In genomic region chr6:26474439-26474881, GRCh38 we compare ENCODE assay signal across 8 cellular contexts. TPM values are rescaled to one million over a fixed set of nuclear protein-coding genes. Genes with fewer than 3 reads are reported as not detected.
DNase-seq lines count a peak whose midpoint lies in the region; ATAC-seq and TF ChIP-seq lines count a peak whose summit lies in the region.

No MANE protein-coding gene starts in this region.

- H3K36me3 ChIP-seq in adrenal gland (replicated peaks in 1 of 2) (peaks cover 0 to 4% of the 10 kb centered on the region in 2 donors), right lobe of liver (no peaks in the 10 kb centered on the region), upper lobe of right lung (peaks cover 2% of the 10 kb centered on the region)

- peaks cover 48% of the 10 kb centered on the region for H3K4me1 Mint-ChIP-seq in activated naive CD4-positive, alpha-beta T cell treated with anti-CD3 and anti-CD28 coated beads, Interleukin-2, amount 10 ng/mL, durations not matched to agents 7 days and 5 days

- H3K27me3 ChIP-seq in adrenal gland: no peaks in the 10 kb centered on the region
- no peaks in the 10 kb centered on the region for H3K27me3 ChIP-seq in right lobe of liver
- no peaks in the 10 kb centered on the region for H3K27me3 ChIP-seq in upper lobe of right lung

- H3K36me3 Mint-ChIP-seq in activated naive CD4-positive, alpha-beta T cell treated with anti-CD3 and anti-CD28 coated beads, Interleukin-2, amount 10 ng/mL, durations not matched to agents 7 days and 5 days: peaks cover 46% of the 10 kb centered on the region

- TF ChIP-seq POLR2A in adrenal gland (IDR thresholded peaks at IDR 0.05) (no peak), right lobe of liver (IDR thresholded peaks at IDR 0.05) (no peak)

- intact Hi-C loops in adrenal gland (cut with DNase I): no loop called here
- intact Hi-C loops in right lobe of liver (cut with DNase I): no loop called here
- intact Hi-C loops in upper lobe of right lung (cut with DNase I): no loop called here

- WGBS in adrenal gland, 4 donors: 23 to 44% (median 33%) methylated on average over 2 of the region's 2 CpGs
- WGBS in right lobe of liver (ENCODE audit: insufficient coverage, low coverage, low lambda C conversion rate, missing lambda C conversion rate): 38% methylated on average over 2 of the region's 2 CpGs

- peak overlapping the region; percentile 92 for H3K4me3 Mint-ChIP-seq in activated naive CD4-positive, alpha-beta T cell treated with anti-CD3 and anti-CD28 coated beads, Interleukin-2, amount 10 ng/mL, durations not matched to agents 7 days and 5 days

- DNase-seq in activated naive CD4-positive, alpha-beta T cell treated with anti-CD3 and anti-CD28 coated beads, Interleukin-2, amount 10 ng/mL, durations not matched to agents 7 days and 5 days: no peak
- DNase-seq in activated naive CD4-positive, alpha-beta T cell treated with anti-CD3 and anti-CD28 coated beads, Interleukin-2, amount 50 U/mL, for 16 hours: no peak
- peak in 1 of 7 donors; percentile 22 for DNase-seq in adrenal gland
- DNase-seq in right lobe of liver: no peak
- DNase-seq in upper lobe of right lung: no peak
- no peak for DNase-seq in H4 (ENCODE audit: low spot score)

- H3K27me3 Mint-ChIP-seq in activated naive CD4-positive, alpha-beta T cell treated with anti-CD3 and anti-CD28 coated beads, Interleukin-2, amount 10 ng/mL, durations not matched to agents 7 days and 5 days: no peaks in the 10 kb centered on the region

- peak overlapping the region; percentile 100 for H3K27ac Mint-ChIP-seq in activated naive CD4-positive, alpha-beta T cell treated with anti-CD3 and anti-CD28 coated beads, Interleukin-2, amount 10 ng/mL, durations not matched to agents 7 days and 5 days

- CTCF ChIA-PET in activated naive CD4-positive, alpha-beta T cell treated with anti-CD3 and anti-CD28 coated beads, Interleukin-2, amount 10 ng/mL, durations not matched to agents 7 days and 5 days (lab: Charles Lee): interaction anchor here (0.9 to 1.4 kb wide), 3 partner anchors 18 to 133 kb away, joined by 3 read pairs; no protein-coding TSS in a partner anchor

- H3K4me1 ChIP-seq in adrenal gland (replicated peaks in 1 of 2) (peaks cover 11 to 18% of the 10 kb centered on the region in 2 donors), right lobe of liver (peaks cover 0 to 10% (median 0%) of the 10 kb centered on the region in 4 donors), upper lobe of right lung (peaks cover 20% of the 10 kb centered on the region)

- H3K4me3 ChIP-seq in adrenal gland: peak overlapping the region in 3 of 4 donors; percentile 17 to 59 (median 37)
- H3K4me3 ChIP-seq in right lobe of liver: peak overlapping the region; percentile 22 to 54 (median 36)
- peak overlapping the region; percentile 61 for H3K4me3 ChIP-seq in upper lobe of right lung

- ATAC-seq in right lobe of liver: peak in 2 of 4 donors; percentile 3 to 6
- ATAC-seq in upper lobe of right lung: no peak
- ATAC-seq in HG03135 (IDR thresholded peaks at IDR 0.05; ENCODE audit: unreplicated experiment): no peak
- no peak for ATAC-seq in HG03460 (IDR thresholded peaks at IDR 0.05; ENCODE audit: unreplicated experiment)

- H3K9me3 Mint-ChIP-seq in activated naive CD4-positive, alpha-beta T cell treated with anti-CD3 and anti-CD28 coated beads, Interleukin-2, amount 10 ng/mL, durations not matched to agents 7 days and 5 days: peaks cover 12% of the 10 kb centered on the region

- H3K27ac ChIP-seq in adrenal gland (peak overlapping the region; percentile 65 to 93 (median 88)), right lobe of liver (peak overlapping the region; percentile 86 to 93 (median 89)), upper lobe of right lung (peak overlapping the region; percentile 91)

- no peak for TF ChIP-seq CTCF in adrenal gland (IDR thresholded peaks at IDR 0.05)
- TF ChIP-seq CTCF in right lobe of liver (IDR thresholded peaks at IDR 0.05): no peak
- no peak for TF ChIP-seq CTCF in upper lobe of right lung (IDR thresholded peaks at IDR 0.05)

- no peaks in the 10 kb centered on the region for H3K9me3 ChIP-seq in adrenal gland (replicated peaks in 1 of 3)
- H3K9me3 ChIP-seq in right lobe of liver: no peaks in the 10 kb centered on the region
- H3K9me3 ChIP-seq in upper lobe of right lung: no peaks in the 10 kb centered on the region

RNA-seq across cellular contexts. Expression of gene BTN2A1, which starts 16.7 kb away (rescaled TPM):
- 10 to 100 TPM; 11.4 to 52.0 (median 22.5) TPM for total RNA-seq in adrenal gland
- polyA plus RNA-seq in adrenal gland: 10 to 100 TPM; 18.4 to 38.5 (median 19.0) TPM
- total RNA-seq in right lobe of liver: 1 to 10 TPM; 3.6 to 8.3 (median 5.2) TPM
- 26.3 TPM for total RNA-seq in upper lobe of right lung
- 7.4 and 10.4 TPM in 2 replicates for total RNA-seq in H4 (2014; rRNA removed; shearing (Covaris generic))

RNA-seq across cellular contexts. Expression of gene BTN1A1, which starts 25.6 kb away (rescaled TPM):
- total RNA-seq in adrenal gland: not detected
- polyA plus RNA-seq in adrenal gland: not detected
- not detected for total RNA-seq in right lobe of liver
- total RNA-seq in upper lobe of right lung: not detected
- not detected in 2 replicates for total RNA-seq in H4 (2014; rRNA removed; shearing (Covaris generic))

RNA-seq across cellular contexts. Expression of gene BTN3A3, which starts 34.2 kb away (rescaled TPM):
- total RNA-seq in adrenal gland (10 to 100 TPM; 29.8 to 52.9 (median 38.7) TPM), right lobe of liver (10 to 100 TPM in 3 of 6 experiments, 1 to 10 TPM in 3; 5.2 to 13.8 (median 9.1) TPM), upper lobe of right lung (46.9 TPM)
- polyA plus RNA-seq in adrenal gland: 10 to 100 TPM; 11.5 to 32.7 (median 15.9) TPM
- 15.3 and 20.6 TPM in 2 replicates for total RNA-seq in H4 (2014; rRNA removed; shearing (Covaris generic))
